Comparison of ENCODE assay signal across 7 cellular contexts in the genomic region with DNA sequence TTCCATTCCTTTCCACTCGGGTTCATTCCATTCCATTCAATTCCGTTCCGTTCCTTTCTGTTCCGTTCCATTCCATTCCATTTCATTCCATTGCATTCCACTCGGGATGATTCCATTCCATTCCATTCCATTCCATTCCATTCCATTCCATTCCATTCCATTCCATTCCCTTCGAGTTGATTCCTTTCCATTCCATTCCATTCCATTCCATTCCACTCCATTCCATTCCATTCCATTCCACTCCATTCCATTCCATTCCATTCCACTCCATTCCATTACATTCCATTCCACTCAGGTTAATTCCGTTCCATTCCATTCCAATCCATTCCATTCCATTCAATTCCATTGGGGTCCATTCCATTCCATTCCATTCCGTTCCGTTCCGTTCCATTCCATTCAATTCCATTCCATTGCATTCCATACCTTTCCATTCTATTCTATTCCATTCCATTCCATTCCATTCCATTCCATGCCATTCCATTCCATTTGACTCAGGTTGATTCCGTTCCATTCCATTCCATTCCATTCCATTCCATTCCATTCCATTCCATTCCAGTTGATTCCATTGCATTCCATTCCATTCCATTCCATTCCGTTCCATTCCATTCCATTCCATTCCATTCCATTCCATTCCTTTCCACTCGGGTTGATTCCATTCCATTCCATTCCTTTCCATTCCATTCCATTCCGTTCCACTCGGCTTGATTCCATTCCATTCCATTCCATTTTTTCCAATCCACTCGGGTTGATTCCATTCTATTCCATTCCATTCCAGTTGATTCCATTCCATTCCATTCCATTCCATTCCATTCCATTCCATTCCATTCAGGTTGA.
DNase-seq lines count a peak whose midpoint lies in the region; ATAC-seq and TF ChIP-seq lines count a peak whose summit lies in the region.
"Not testable (repeated sequence)": the region's sequence is repeated elsewhere in the genome, so short reads cannot be mapped to it uniquely, and the experiment has no call there.

No MANE protein-coding gene starts in this region.

- not testable (repeated sequence) for H3K79me1 ChIP-seq in mesendoderm (ENCODE audit: low read length)

- peaks cover 68 to 75% of the 10 kb centered on the region in 2 donors for H3K36me3 Mint-ChIP-seq in activated T-cell treated with anti-CD3 and anti-CD28 coated beads, Interleukin-2, amount 50 U/mL, for 72 hours (ENCODE audit: insufficient read depth in 2 of 2)

- peaks cover 51 to 57% of the 10 kb centered on the region in 2 donors for H3K9me3 Mint-ChIP-seq in activated T-cell treated with anti-CD3 and anti-CD28 coated beads, Interleukin-2, amount 50 U/mL, for 72 hours

- H3K23ac ChIP-seq in mesendoderm (ENCODE audit: low read length), result not testable (repeated sequence)

- H3K4me3 ChIP-seq in gastroesophageal sphincter; mesendoderm (ENCODE audit: low read length): not testable (repeated sequence)

- H3K27me3 Mint-ChIP-seq in activated T-cell treated with anti-CD3 and anti-CD28 coated beads, Interleukin-2, amount 50 U/mL, for 72 hours (ENCODE audit: low read depth), result not testable (repeated sequence)

- H4K8ac ChIP-seq in mesendoderm (ENCODE audit: low read depth, low read length), result not testable (repeated sequence)

- H4K5ac ChIP-seq in mesendoderm (ENCODE audit: low read length), result not testable (repeated sequence)

- H3K27me3 ChIP-seq in gastroesophageal sphincter; mesendoderm (ENCODE audit: insufficient read depth, low read length, poor library complexity): not testable (repeated sequence)

- not testable (repeated sequence) for TF ChIP-seq CTCF in gastroesophageal sphincter (IDR thresholded peaks at IDR 0.05)

- H3K18ac ChIP-seq in mesendoderm (ENCODE audit: low read length), result not testable (repeated sequence)

- TF ChIP-seq POLR2A in gastroesophageal sphincter (IDR thresholded peaks at IDR 0.05), result not testable (repeated sequence)

- H3K27ac ChIP-seq in gastroesophageal sphincter; mesendoderm (ENCODE audit: low read depth, low read length): not testable (repeated sequence)

- H3K9ac ChIP-seq in mesendoderm (ENCODE audit: low read length), result not testable (repeated sequence)

- H2BK120ac ChIP-seq in mesendoderm (ENCODE audit: low read depth, low read length), result not testable (repeated sequence)

- H3K4ac ChIP-seq in mesendoderm (ENCODE audit: low read depth, low read length), result not testable (repeated sequence)

- WGBS in gastroesophageal sphincter (ENCODE audit: low coverage in 1 of 2), 2 donors, result 51 to 55% methylated on average over 16 of the region's 16 CpGs
- WGBS in mesendoderm (ENCODE audit: extremely low coverage, insufficient coverage, low lambda C conversion rate), result 100% methylated on average over 6 of the region's 16 CpGs

- DNase-seq in activated T-cell treated with anti-CD3 and anti-CD28 coated beads, Interleukin-2, amount 50 U/mL, for 72 hours, result not testable (repeated sequence)
- peak; percentile 37 for DNase-seq in mesendoderm

- H3K36me3 ChIP-seq in gastroesophageal sphincter; mesendoderm (ENCODE audit: control insufficient read depth, insufficient read depth, low read length): not testable (repeated sequence)

- not testable (repeated sequence) for H3K4me1 ChIP-seq in gastroesophageal sphincter; mesendoderm (ENCODE audit: control insufficient read depth, low read depth, low read length)

- H3K4me3 Mint-ChIP-seq in activated T-cell treated with anti-CD3 and anti-CD28 coated beads, Interleukin-2, amount 50 U/mL, for 72 hours, result not testable (repeated sequence)

- ATAC-seq in GM18907 (IDR thresholded peaks at IDR 0.05; ENCODE audit: unreplicated experiment) (peak; percentile 62), GM21717 (IDR thresholded peaks at IDR 0.05; ENCODE audit: unreplicated experiment) (peak; percentile 47), HG03025 (IDR thresholded peaks at IDR 0.05; ENCODE audit: low FRiP score, unreplicated experiment) (peak; percentile 49), HG03571 (IDR thresholded peaks at IDR 0.05; ENCODE audit: unreplicated experiment) (peak; percentile 55), gastroesophageal sphincter (peak; percentile 74)
- ATAC-seq in activated T-cell treated with anti-CD3 and anti-CD28 coated beads, Interleukin-2, amount 50 U/mL, for 72 hours (replicated peaks in 1 of 2), result peak; percentile 49 to 53

- not testable (repeated sequence) for H3K27ac Mint-ChIP-seq in activated T-cell treated with anti-CD3 and anti-CD28 coated beads, Interleukin-2, amount 50 U/mL, for 72 hours

- not testable (repeated sequence) for H2BK15ac ChIP-seq in mesendoderm (replicated peaks; ENCODE audit: low read depth)

- not testable (repeated sequence) for H3K4me2 ChIP-seq in mesendoderm (ENCODE audit: low read length)

- H3K79me2 ChIP-seq in mesendoderm (ENCODE audit: control insufficient read depth, insufficient read depth, low read length), result not testable (repeated sequence)

- not testable (repeated sequence) for H2AK5ac ChIP-seq in mesendoderm (ENCODE audit: low read length)

- H3K4me1 Mint-ChIP-seq in activated T-cell treated with anti-CD3 and anti-CD28 coated beads, Interleukin-2, amount 50 U/mL, for 72 hours (ENCODE audit: low read depth), result not testable (repeated sequence)

- not testable (repeated sequence) for H2BK5ac ChIP-seq in mesendoderm (ENCODE audit: low read length)

- not testable (repeated sequence) for H3K56ac ChIP-seq in mesendoderm (ENCODE audit: low read length)

- not testable (repeated sequence) for TF ChIP-seq EP300 in gastroesophageal sphincter (IDR thresholded peaks at IDR 0.05)

- peaks cover 0 to 48% (median 2%) of the 10 kb centered on the region in 3 donors for H3K9me3 ChIP-seq in gastroesophageal sphincter
